In the genomic region with DNA sequence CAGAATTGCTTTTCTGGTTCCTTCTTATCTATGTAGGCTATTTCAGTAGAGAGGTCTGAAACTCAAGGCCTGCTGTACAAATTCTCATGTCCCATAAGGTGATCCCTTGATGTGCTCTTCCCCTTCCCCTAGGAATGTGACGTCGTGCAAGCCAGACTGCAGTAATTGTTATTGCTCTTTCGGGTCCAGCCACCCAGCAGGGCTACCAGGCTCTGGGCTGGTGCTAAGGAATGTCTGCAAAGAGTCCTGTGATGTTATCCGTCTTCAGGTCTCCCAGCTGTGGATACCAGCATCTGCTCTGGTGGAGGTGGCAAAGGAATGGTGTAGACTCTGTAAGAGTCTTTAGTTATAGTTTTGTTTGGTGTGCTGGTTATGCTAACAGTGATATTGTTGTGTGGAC, we compare ENCODE assay signal across 1 cellular context.
TF ChIP-seq lines count a peak whose summit lies in the region.

No MANE protein-coding gene starts in this region.

TF ChIP-seq in WTC11, 78 proteins besides CTCF, POLR2A, EP300 and RAD21 (continued from another document):
- TF ChIP-seq, protein P1, sequence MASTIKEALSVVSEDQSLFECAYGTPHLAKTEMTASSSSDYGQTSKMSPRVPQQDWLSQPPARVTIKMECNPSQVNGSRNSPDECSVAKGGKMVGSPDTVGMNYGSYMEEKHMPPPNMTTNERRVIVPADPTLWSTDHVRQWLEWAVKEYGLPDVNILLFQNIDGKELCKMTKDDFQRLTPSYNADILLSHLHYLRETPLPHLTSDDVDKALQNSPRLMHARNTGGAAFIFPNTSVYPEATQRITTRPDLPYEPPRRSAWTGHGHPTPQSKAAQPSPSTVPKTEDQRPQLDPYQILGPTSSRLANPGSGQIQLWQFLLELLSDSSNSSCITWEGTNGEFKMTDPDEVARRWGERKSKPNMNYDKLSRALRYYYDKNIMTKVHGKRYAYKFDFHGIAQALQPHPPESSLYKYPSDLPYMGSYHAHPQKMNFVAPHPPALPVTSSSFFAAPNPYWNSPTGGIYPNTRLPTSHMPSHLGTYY (CRISPR knock-in tag; IDR thresholded peaks at IDR 0.05) = no peak
- TF ChIP-seq, protein P2, sequence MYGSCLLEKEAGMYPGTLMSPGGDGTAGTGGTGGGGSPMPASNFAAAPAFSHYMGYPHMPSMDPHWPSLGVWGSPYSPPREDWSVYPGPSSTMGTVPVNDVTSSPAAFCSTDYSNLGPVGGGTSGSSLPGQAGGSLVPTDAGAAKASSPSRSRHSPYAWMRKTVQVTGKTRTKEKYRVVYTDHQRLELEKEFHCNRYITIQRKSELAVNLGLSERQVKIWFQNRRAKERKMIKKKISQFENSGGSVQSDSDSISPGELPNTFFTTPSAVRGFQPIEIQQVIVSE (CRISPR knock-in tag; IDR thresholded peaks at IDR 0.05; ENCODE audit: borderline replicate concordance) = no peak
- TF ChIP-seq NR2C2 (CRISPR knock-in tag; IDR thresholded peaks at IDR 0.05) = no peak
- no peak for TF ChIP-seq FOXK1 (CRISPR knock-in tag; IDR thresholded peaks at IDR 0.05)
